ENCODE assay signal across 1 cellular context in the genomic region with DNA sequence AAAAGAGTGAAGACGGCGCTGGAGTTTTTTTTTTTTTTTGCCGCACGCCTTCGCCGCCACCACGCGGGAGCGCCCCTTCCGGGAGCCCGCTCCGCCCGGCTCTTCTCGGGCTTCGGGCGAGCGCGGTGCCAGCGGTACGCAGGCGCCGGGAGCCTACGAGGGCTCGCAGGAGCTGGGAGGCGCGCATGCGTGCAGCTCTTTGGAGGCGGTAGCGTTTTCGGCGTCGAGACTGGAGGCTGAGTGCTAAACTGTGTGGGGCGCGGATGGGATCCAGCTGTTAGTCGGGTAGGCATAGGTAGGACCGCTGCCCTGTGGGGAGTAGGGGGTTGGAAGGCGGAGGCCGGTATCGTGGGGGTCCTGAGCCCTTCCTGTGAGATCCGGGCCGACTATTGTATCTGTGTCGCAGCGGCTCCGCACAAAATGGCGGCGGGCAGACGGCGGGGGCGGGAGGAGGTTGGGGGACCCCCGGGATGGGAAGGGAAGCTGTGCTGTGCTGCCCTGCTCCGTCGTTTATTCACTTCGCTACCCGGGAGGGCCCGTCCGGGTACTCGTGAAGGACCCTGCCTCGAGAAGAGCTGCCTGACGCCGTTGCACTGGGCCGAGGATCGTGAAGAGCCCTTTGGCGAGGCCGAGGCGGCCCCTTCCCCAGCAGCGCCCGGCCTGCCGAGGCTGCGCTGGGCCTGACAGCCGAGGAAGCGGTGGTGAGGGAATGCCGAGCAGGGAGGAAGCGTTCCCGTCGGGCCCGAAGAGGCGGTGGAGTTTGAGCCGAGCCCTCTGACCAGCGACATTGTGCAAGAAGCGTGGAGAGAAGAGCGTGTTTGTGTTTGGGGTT.
TF ChIP-seq lines count a peak whose summit lies in the region.

A gene with protein sequence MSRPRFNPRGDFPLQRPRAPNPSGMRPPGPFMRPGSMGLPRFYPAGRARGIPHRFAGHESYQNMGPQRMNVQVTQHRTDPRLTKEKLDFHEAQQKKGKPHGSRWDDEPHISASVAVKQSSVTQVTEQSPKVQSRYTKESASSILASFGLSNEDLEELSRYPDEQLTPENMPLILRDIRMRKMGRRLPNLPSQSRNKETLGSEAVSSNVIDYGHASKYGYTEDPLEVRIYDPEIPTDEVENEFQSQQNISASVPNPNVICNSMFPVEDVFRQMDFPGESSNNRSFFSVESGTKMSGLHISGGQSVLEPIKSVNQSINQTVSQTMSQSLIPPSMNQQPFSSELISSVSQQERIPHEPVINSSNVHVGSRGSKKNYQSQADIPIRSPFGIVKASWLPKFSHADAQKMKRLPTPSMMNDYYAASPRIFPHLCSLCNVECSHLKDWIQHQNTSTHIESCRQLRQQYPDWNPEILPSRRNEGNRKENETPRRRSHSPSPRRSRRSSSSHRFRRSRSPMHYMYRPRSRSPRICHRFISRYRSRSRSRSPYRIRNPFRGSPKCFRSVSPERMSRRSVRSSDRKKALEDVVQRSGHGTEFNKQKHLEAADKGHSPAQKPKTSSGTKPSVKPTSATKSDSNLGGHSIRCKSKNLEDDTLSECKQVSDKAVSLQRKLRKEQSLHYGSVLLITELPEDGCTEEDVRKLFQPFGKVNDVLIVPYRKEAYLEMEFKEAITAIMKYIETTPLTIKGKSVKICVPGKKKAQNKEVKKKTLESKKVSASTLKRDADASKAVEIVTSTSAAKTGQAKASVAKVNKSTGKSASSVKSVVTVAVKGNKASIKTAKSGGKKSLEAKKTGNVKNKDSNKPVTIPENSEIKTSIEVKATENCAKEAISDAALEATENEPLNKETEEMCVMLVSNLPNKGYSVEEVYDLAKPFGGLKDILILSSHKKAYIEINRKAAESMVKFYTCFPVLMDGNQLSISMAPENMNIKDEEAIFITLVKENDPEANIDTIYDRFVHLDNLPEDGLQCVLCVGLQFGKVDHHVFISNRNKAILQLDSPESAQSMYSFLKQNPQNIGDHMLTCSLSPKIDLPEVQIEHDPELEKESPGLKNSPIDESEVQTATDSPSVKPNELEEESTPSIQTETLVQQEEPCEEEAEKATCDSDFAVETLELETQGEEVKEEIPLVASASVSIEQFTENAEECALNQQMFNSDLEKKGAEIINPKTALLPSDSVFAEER (N-terminal part only) (plus strand): TSS at position 202 of the 832 bp plus-strand sequence. CDS start 17,173 bp downstream, outside the sequence.

TF ChIP-seq in SK-N-SH treated with all-trans-retinoic acid at 6 μM for 48 hours, 23 proteins besides CTCF, POLR2A, EP300 and RAD21 (continued from another document):
- TF ChIP-seq BACH2 (CRISPR knock-in tag; IDR thresholded peaks at IDR 0.05; ENCODE audit: borderline replicate concordance) (no peak), ZFP30 (CRISPR knock-in tag; IDR thresholded peaks at IDR 0.05) (no peak), ZNF70 (CRISPR knock-in tag; IDR thresholded peaks at IDR 0.05) (no peak), ZC3H10 (CRISPR knock-in tag; IDR thresholded peaks at IDR 0.05) (no peak), TCF4 (CRISPR knock-in tag; IDR thresholded peaks at IDR 0.05; ENCODE audit: borderline replicate concordance) (no peak), ZNF565 (CRISPR knock-in tag; conservative IDR thresholded peaks at IDR 0.05; ENCODE audit: low read depth) (no peak), OSR1 (CRISPR knock-in tag; IDR thresholded peaks at IDR 0.05) (no peak)
- TF ChIP-seq, protein P1, sequence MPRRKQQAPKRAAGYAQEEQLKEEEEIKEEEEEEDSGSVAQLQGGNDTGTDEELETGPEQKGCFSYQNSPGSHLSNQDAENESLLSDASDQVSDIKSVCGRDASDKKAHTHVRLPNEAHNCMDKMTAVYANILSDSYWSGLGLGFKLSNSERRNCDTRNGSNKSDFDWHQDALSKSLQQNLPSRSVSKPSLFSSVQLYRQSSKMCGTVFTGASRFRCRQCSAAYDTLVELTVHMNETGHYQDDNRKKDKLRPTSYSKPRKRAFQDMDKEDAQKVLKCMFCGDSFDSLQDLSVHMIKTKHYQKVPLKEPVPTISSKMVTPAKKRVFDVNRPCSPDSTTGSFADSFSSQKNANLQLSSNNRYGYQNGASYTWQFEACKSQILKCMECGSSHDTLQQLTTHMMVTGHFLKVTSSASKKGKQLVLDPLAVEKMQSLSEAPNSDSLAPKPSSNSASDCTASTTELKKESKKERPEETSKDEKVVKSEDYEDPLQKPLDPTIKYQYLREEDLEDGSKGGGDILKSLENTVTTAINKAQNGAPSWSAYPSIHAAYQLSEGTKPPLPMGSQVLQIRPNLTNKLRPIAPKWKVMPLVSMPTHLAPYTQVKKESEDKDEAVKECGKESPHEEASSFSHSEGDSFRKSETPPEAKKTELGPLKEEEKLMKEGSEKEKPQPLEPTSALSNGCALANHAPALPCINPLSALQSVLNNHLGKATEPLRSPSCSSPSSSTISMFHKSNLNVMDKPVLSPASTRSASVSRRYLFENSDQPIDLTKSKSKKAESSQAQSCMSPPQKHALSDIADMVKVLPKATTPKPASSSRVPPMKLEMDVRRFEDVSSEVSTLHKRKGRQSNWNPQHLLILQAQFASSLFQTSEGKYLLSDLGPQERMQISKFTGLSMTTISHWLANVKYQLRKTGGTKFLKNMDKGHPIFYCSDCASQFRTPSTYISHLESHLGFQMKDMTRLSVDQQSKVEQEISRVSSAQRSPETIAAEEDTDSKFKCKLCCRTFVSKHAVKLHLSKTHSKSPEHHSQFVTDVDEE (CRISPR knock-in tag; IDR thresholded peaks at IDR 0.05) = no peak
- TF ChIP-seq, protein P2, sequence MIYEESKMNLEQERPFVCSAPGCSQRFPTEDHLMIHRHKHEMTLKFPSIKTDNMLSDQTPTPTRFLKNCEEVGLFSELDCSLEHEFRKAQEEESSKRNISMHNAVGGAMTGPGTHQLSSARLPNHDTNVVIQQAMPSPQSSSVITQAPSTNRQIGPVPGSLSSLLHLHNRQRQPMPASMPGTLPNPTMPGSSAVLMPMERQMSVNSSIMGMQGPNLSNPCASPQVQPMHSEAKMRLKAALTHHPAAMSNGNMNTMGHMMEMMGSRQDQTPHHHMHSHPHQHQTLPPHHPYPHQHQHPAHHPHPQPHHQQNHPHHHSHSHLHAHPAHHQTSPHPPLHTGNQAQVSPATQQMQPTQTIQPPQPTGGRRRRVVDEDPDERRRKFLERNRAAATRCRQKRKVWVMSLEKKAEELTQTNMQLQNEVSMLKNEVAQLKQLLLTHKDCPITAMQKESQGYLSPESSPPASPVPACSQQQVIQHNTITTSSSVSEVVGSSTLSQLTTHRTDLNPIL (CRISPR knock-in tag; IDR thresholded peaks at IDR 0.05; ENCODE audit: low read depth) = no peak
- TF ChIP-seq, protein P3, sequence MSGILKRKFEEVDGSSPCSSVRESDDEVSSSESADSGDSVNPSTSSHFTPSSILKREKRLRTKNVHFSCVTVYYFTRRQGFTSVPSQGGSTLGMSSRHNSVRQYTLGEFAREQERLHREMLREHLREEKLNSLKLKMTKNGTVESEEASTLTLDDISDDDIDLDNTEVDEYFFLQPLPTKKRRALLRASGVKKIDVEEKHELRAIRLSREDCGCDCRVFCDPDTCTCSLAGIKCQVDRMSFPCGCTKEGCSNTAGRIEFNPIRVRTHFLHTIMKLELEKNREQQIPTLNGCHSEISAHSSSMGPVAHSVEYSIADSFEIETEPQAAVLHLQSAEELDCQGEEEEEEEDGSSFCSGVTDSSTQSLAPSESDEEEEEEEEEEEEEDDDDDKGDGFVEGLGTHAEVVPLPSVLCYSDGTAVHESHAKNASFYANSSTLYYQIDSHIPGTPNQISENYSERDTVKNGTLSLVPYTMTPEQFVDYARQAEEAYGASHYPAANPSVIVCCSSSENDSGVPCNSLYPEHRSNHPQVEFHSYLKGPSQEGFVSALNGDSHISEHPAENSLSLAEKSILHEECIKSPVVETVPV (CRISPR knock-in tag; IDR thresholded peaks at IDR 0.05) = no peak
